In the genomic region with DNA sequence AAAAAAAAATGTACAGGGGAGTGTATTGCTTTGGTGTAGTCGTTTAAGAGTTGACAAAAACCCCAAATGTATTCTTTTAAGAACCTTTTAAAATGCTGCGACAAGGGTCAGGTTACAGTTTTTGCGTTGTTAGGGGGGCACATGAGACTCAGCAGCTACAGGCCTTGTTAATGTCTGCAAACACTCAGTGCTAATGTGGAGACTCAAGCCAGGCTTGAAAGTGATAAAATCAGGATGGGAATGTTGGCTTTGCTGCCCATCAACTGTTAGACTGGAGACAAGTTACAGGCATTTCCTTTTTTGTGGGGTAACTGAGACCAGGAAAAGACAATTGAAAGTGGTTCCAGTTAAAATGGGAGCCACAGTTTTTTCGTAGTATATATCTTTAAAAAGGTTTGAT, we compare ENCODE assay signal across 12 cellular contexts.
A peak's percentile ranks its signal among the peaks of the same experiment; 100 is the strongest.
DNase-seq lines count a peak whose midpoint lies in the region; ATAC-seq and TF ChIP-seq lines count a peak whose summit lies in the region.
"Had no signal": no experiment of that assay in that cellular context is flagged by ENCODE, and none has a peak within 500 bp of the region (broad histone marks: within the 10 kb centered on the region; RNA-seq: fewer than 3 reads in every experiment).

No MANE protein-coding gene starts in this region.

- H3K27ac ChIP-seq in neuronal stem cell (replicated peaks; ENCODE audit: low read length), result no peak overlapping the region
- H3K27ac ChIP-seq: SJSA1 had no signal

- peaks cover 0 to 1% of the 10 kb centered on the region in 2 donors for H3K9me3 ChIP-seq in neuronal stem cell (replicated peaks in 1 of 2; ENCODE audit: control insufficient read depth in 2 of 2, insufficient read depth in 1 of 2, low read depth in 1 of 2, low read length in 2 of 2)
- H3K9me3 ChIP-seq: SJSA1 had no signal

- H3K23ac ChIP-seq in neuronal stem cell (ENCODE audit: low read depth, low read length, poor library complexity), result no peak overlapping the region

- H3K36me3 ChIP-seq in neuronal stem cell (replicated peaks in 1 of 2; ENCODE audit: control insufficient read depth in 2 of 2, insufficient read depth in 2 of 2, low read length in 2 of 2), result no peaks in the 10 kb centered on the region
- H3K36me3 ChIP-seq: SJSA1 had no signal

- no peak overlapping the region for H3K9ac ChIP-seq in neuronal stem cell (ENCODE audit: low read depth, low read length, poor library complexity)

- no peak overlapping the region for H4K8ac ChIP-seq in neuronal stem cell (ENCODE audit: low read depth, low read length)

- H4K91ac ChIP-seq in neuronal stem cell (ENCODE audit: low read depth, low read length, poor library complexity), result no peak overlapping the region

- H2BK5ac ChIP-seq in neuronal stem cell (ENCODE audit: low read length), result no peak overlapping the region

- no peak overlapping the region for H3K18ac ChIP-seq in neuronal stem cell (ENCODE audit: low read length)

- H3K4me2 ChIP-seq in neuronal stem cell (ENCODE audit: insufficient read depth, low read length, poor library complexity, severe bottlenecking), result no peak overlapping the region

- no peaks in the 10 kb centered on the region for H3K9me3 Mint-ChIP-seq in activated T-cell treated with anti-CD3 and anti-CD28 coated beads, Interleukin-2, amount 50 U/mL, for 24 hours
- no peaks in the 10 kb centered on the region for H3K9me3 Mint-ChIP-seq in activated naive CD8-positive, alpha-beta T cell treated with anti-CD3 and anti-CD28 coated beads, Interleukin-2, amount 50 U/mL, for 24 hours
- H3K9me3 Mint-ChIP-seq: stimulated activated naive B cell treated with anti-CD40 and anti-IgM and Interleukin-4, amounts not matched to agents 10 μg/mL and 1 μg/mL and 100 μg/mL, for 72 hours had no signal

- no peak overlapping the region for H2BK12ac ChIP-seq in neuronal stem cell (ENCODE audit: low read length)

- H3K27me3 Mint-ChIP-seq in activated T-cell treated with anti-CD3 and anti-CD28 coated beads, Interleukin-2, amount 50 U/mL, for 24 hours, result no peaks in the 10 kb centered on the region
- no peaks in the 10 kb centered on the region for H3K27me3 Mint-ChIP-seq in activated naive CD8-positive, alpha-beta T cell treated with anti-CD3 and anti-CD28 coated beads, Interleukin-2, amount 50 U/mL, for 24 hours
- H3K27me3 Mint-ChIP-seq: stimulated activated naive B cell treated with anti-CD40 and anti-IgM and Interleukin-4, amounts not matched to agents 10 μg/mL and 1 μg/mL and 100 μg/mL, for 72 hours had no signal

- CTCF ChIA-PET in GM10248 (lab: Yijun Ruan, JAX), result interaction anchor here (1.6 kb wide), 1 partner anchor 12 kb away, joined by 6 read pairs; no protein-coding TSS in a partner anchor

- H2BK120ac ChIP-seq in neuronal stem cell (ENCODE audit: low read depth, low read length), result no peak overlapping the region

- peaks cover 26% of the 10 kb centered on the region for H3K36me3 Mint-ChIP-seq in activated T-cell treated with anti-CD3 and anti-CD28 coated beads, Interleukin-2, amount 50 U/mL, for 24 hours (ENCODE audit: low read depth)
- peaks cover 38% of the 10 kb centered on the region for H3K36me3 Mint-ChIP-seq in activated naive CD8-positive, alpha-beta T cell treated with anti-CD3 and anti-CD28 coated beads, Interleukin-2, amount 50 U/mL, for 24 hours (ENCODE audit: low read depth)
- H3K36me3 Mint-ChIP-seq: stimulated activated naive B cell treated with anti-CD40 and anti-IgM and Interleukin-4, amounts not matched to agents 10 μg/mL and 1 μg/mL and 100 μg/mL, for 72 hours had no signal

- no peak for ATAC-seq in activated naive CD8-positive, alpha-beta T cell treated with anti-CD3 and anti-CD28 coated beads, Interleukin-2, amount 50 U/mL, for 24 hours
- ATAC-seq in GM21576 (IDR thresholded peaks at IDR 0.05; ENCODE audit: unreplicated experiment), result no peak
- ATAC-seq: stimulated activated naive B cell treated with anti-CD40 and anti-IgM and Interleukin-4, amounts not matched to agents 10 μg/mL and 1 μg/mL and 100 μg/mL, for 72 hours had no signal

- peak overlapping the region; percentile 42 for H3K4me3 Mint-ChIP-seq in activated T-cell treated with anti-CD3 and anti-CD28 coated beads, Interleukin-2, amount 50 U/mL, for 24 hours
- peak overlapping the region; percentile 46 for H3K4me3 Mint-ChIP-seq in activated naive CD8-positive, alpha-beta T cell treated with anti-CD3 and anti-CD28 coated beads, Interleukin-2, amount 50 U/mL, for 24 hours
- H3K4me3 Mint-ChIP-seq: stimulated activated naive B cell treated with anti-CD40 and anti-IgM and Interleukin-4, amounts not matched to agents 10 μg/mL and 1 μg/mL and 100 μg/mL, for 72 hours had no signal

- H3K4me1 Mint-ChIP-seq in activated T-cell treated with anti-CD3 and anti-CD28 coated beads, Interleukin-2, amount 50 U/mL, for 24 hours (ENCODE audit: low read depth), result peaks cover 77% of the 10 kb centered on the region
- peaks cover 76% of the 10 kb centered on the region for H3K4me1 Mint-ChIP-seq in activated naive CD8-positive, alpha-beta T cell treated with anti-CD3 and anti-CD28 coated beads, Interleukin-2, amount 50 U/mL, for 24 hours
- H3K4me1 Mint-ChIP-seq: stimulated activated naive B cell treated with anti-CD40 and anti-IgM and Interleukin-4, amounts not matched to agents 10 μg/mL and 1 μg/mL and 100 μg/mL, for 72 hours had no signal

- H3K27me3 ChIP-seq in neuronal stem cell (ENCODE audit: control insufficient read depth in 3 of 3, insufficient read depth in 3 of 3, low read depth in 1 of 3, low read length in 3 of 3), result peaks cover 0 to 12% (median 0%) of the 10 kb centered on the region in 3 experiments
- H3K27me3 ChIP-seq: SJSA1 had no signal

- POLR2A ChIA-PET in GM10248 (lab: Yijun Ruan, JAX), result no interaction called here

- no peak for DNase-seq in activated T-cell treated with anti-CD3 and anti-CD28 coated beads, Interleukin-2, amount 50 U/mL, for 24 hours
- DNase-seq in activated T-cell treated with anti-CD3 and anti-CD28 coated beads for 4 hours (no peak), NCI-H2029 (lab: John Stamatoyannopoulos, UW) (peak; percentile 74), neuronal stem cell (ENCODE audit: low spot score) (peak; percentile 6), 8988T (no peak), GM10248 (ENCODE audit: extremely low spot score) (no peak)
- no peak for DNase-seq in activated naive CD8-positive, alpha-beta T cell treated with anti-CD3 and anti-CD28 coated beads, Interleukin-2, amount 50 U/mL, for 24 hours
- DNase-seq: activated CD4-positive, alpha-beta T cell treated with anti-CD3 and anti-CD28 coated beads, Interleukin-2, amount 50 U/mL, for 1 hour; stimulated activated CD4-positive, alpha-beta T cell treated with anti-CD3 and anti-CD28 coated beads, Interleukin-4, amount 100 ng/mL, for 1 hour; stimulated activated naive B cell treated with anti-CD40 and anti-IgM and Interleukin-4, amounts not matched to agents 10 μg/mL and 1 μg/mL and 100 μg/mL, for 72 hours had no signal

- no peak overlapping the region for H2AK5ac ChIP-seq in neuronal stem cell (ENCODE audit: low read depth, low read length)

- H3K4ac ChIP-seq in neuronal stem cell (ENCODE audit: low read length), result no peak overlapping the region

- no peak overlapping the region for H3K14ac ChIP-seq in neuronal stem cell (ENCODE audit: low read length)

- no peak overlapping the region for H2AFZ ChIP-seq in neuronal stem cell (ENCODE audit: low read length)

- H2BK15ac ChIP-seq in neuronal stem cell (ENCODE audit: low read length), result no peak overlapping the region

- H3K27ac Mint-ChIP-seq in activated T-cell treated with anti-CD3 and anti-CD28 coated beads, Interleukin-2, amount 50 U/mL, for 24 hours, result peak overlapping the region; percentile 92
- peak overlapping the region; percentile 94 for H3K27ac Mint-ChIP-seq in activated naive CD8-positive, alpha-beta T cell treated with anti-CD3 and anti-CD28 coated beads, Interleukin-2, amount 50 U/mL, for 24 hours
- H3K27ac Mint-ChIP-seq: stimulated activated naive B cell treated with anti-CD40 and anti-IgM and Interleukin-4, amounts not matched to agents 10 μg/mL and 1 μg/mL and 100 μg/mL, for 72 hours had no signal

- no peak for TF ChIP-seq CTCF in GM10248 (IDR thresholded peaks at IDR 0.05; ENCODE audit: control extremely low read depth, extremely low read depth, low read depth, missing control alignments)

- peaks cover 0 to 3% of the 10 kb centered on the region in 2 donors for H3K4me1 ChIP-seq in neuronal stem cell (ENCODE audit: control insufficient read depth in 2 of 2, insufficient read depth in 1 of 2, low read depth in 1 of 2, low read length in 2 of 2)
- H3K4me1 ChIP-seq: SJSA1 had no signal

- WGBS in neuronal stem cell (ENCODE audit: extremely low coverage in 2 of 2, insufficient read length in 2 of 2, insufficient replicate concordance in 1 of 2), 2 donors, result no CpG with 5 or more reads among the region's 4 CpGs

- H3K4me3 ChIP-seq in neuronal stem cell (ENCODE audit: low read length in 2 of 2), result no peak overlapping the region
- H3K4me3 ChIP-seq: SJSA1 had no signal

- no peaks in the 10 kb centered on the region for H3K79me1 ChIP-seq in neuronal stem cell (ENCODE audit: low read depth, low read length)

Comparison
In these comparisons a context has a peak if more than half of its experiments do, and no peak if none do; other contexts are left out.
1. DNase-seq: peak in NCI-H2029 (single experiment) and neuronal stem cell (single experiment); none in activated T-cell treated with anti-CD3 and anti-CD28 coated beads, Interleukin-2, amount 50 U/mL, for 24 hours (single experiment), activated T-cell treated with anti-CD3 and anti-CD28 coated beads for 4 hours (single experiment), activated naive CD8-positive, alpha-beta T cell treated with anti-CD3 and anti-CD28 coated beads, Interleukin-2, amount 50 U/mL, for 24 hours (single experiment), 8988T (single experiment) and GM10248 (single experiment).